In the genomic region with DNA sequence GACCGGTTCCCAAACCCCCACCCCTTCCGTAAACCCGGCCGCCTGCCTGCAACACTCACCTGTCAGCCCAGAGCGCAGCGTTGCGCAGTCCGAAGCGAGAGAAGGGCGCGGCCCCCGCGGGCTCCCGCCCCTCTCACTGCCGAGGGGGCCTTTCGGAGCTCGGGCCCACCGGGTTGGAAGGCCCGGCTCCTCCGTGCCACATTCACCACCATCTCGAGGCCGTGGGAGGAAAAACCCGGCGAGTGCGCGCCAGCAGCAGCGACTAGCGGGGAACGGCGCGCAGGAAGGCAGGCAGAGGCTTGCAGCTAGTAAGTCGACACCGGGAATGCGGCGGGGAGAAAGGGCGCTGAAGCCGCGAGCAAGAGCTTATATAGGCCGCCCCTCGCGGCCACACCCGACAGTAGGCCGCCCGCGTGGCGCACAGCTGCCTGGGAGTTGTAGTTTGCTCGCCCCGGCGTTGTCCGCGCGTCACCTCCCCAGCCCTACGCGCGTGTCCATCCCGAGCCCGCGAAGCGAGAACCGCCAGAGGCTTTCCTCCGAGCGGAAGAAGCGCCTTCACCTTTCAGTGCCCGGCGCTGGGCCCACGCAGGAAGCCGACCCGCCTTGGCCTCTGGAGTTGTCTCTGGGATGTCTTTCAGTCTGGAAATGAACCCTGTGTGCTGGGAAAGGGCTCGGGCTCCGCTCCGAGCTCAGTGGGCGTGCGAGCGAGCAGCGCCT, we compare ENCODE assay signal across 8 cellular contexts. TPM values are rescaled to one million over a fixed set of nuclear protein-coding genes. Genes with fewer than 3 reads are reported as not detected.
DNase-seq lines count a peak whose midpoint lies in the region; TF ChIP-seq lines count a peak whose summit lies in the region.

No MANE protein-coding gene starts in this region.

- H3K36me3 ChIP-seq in GM06990 (ENCODE audit: control insufficient read depth, insufficient read depth, low read length) (peaks cover 17% of the 10 kb centered on the region), thymus (ENCODE audit: control insufficient read depth, insufficient read depth) (peaks cover 19% of the 10 kb centered on the region)

- no peaks in the 10 kb centered on the region for H3K9me3 Mint-ChIP-seq in activated naive CD4-positive, alpha-beta T cell treated with anti-CD3 and anti-CD28 coated beads, Interleukin-2, amount 50 U/mL, for 24 hours
- H3K9me3 Mint-ChIP-seq in osteocyte (ENCODE audit: unreplicated experiment), result no peaks in the 10 kb centered on the region

- no peaks in the 10 kb centered on the region for H3K9me3 ChIP-seq in thymus (ENCODE audit: control insufficient read depth)

- peak overlapping the region; percentile 97 for H3K27ac Mint-ChIP-seq in activated naive CD4-positive, alpha-beta T cell treated with anti-CD3 and anti-CD28 coated beads, Interleukin-2, amount 50 U/mL, for 24 hours
- H3K27ac Mint-ChIP-seq in osteocyte (ENCODE audit: unreplicated experiment), result peak overlapping the region; percentile 88

- no peaks in the 10 kb centered on the region for H3K27me3 Mint-ChIP-seq in activated naive CD4-positive, alpha-beta T cell treated with anti-CD3 and anti-CD28 coated beads, Interleukin-2, amount 50 U/mL, for 24 hours
- no peaks in the 10 kb centered on the region for H3K27me3 Mint-ChIP-seq in osteocyte (ENCODE audit: unreplicated experiment)

- peaks cover 5% of the 10 kb centered on the region for H3K4me1 ChIP-seq in thymus (ENCODE audit: control insufficient read depth, insufficient read depth, low read length)

- no peaks in the 10 kb centered on the region for H3K27me3 ChIP-seq in GM06990 (replicated peaks; ENCODE audit: control insufficient read depth, insufficient read depth, low read length)
- no peaks in the 10 kb centered on the region for H3K27me3 ChIP-seq in thymus (ENCODE audit: control insufficient read depth, insufficient read depth)

- POLR2A ChIA-PET in HEK293T (lab: Yijun Ruan, JAX), result interaction anchor here (0.6 to 4.1 kb wide), 57 partner anchors 9 to 704 kb away, joined by 3 to 92 read pairs (median 5); a partner anchor contains a TSS

- H3K4me3 Mint-ChIP-seq in activated naive CD4-positive, alpha-beta T cell treated with anti-CD3 and anti-CD28 coated beads, Interleukin-2, amount 50 U/mL, for 24 hours, result peak overlapping the region; percentile 98
- H3K4me3 Mint-ChIP-seq in osteocyte (ENCODE audit: unreplicated experiment), result peak overlapping the region; percentile 90

- peak overlapping the region; percentile 89 for H3K27ac ChIP-seq in thymus (ENCODE audit: low read depth)

- peaks cover 26% of the 10 kb centered on the region for H3K4me1 Mint-ChIP-seq in activated naive CD4-positive, alpha-beta T cell treated with anti-CD3 and anti-CD28 coated beads, Interleukin-2, amount 50 U/mL, for 24 hours
- peaks cover 25% of the 10 kb centered on the region for H3K4me1 Mint-ChIP-seq in osteocyte (ENCODE audit: unreplicated experiment)

- H3K36me3 Mint-ChIP-seq in activated naive CD4-positive, alpha-beta T cell treated with anti-CD3 and anti-CD28 coated beads, Interleukin-2, amount 50 U/mL, for 24 hours, result peaks cover 25% of the 10 kb centered on the region
- peaks cover 23% of the 10 kb centered on the region for H3K36me3 Mint-ChIP-seq in osteocyte (ENCODE audit: unreplicated experiment)

- WGBS in thymus, result under 1% methylated on average over 75 of the region's 75 CpGs

- DNase-seq in GM06990 (ENCODE audit: extremely low read depth, insufficient read length) (peak; percentile 99), HEK293T (ENCODE audit: extremely low spot score) (peak; percentile 100), MV-4-11 (lab: John Stamatoyannopoulos, UW) (peak; percentile 94), SK-N-DZ (ENCODE audit: low spot score) (peak; percentile 94), glomerular visceral epithelial cell (ENCODE audit: extremely low spot score) (peak; percentile 98), osteocyte (ENCODE audit: extremely low spot score, unreplicated experiment) (peak; percentile 98)

- peak overlapping the region; percentile 70 for H3K4me3 ChIP-seq in GM06990 (replicated peaks; ENCODE audit: low read depth, low read length)
- peak overlapping the region; percentile 72 for H3K4me3 ChIP-seq in thymus (ENCODE audit: low read length)

- no peak for TF ChIP-seq CTCF in GM06990 (IDR thresholded peaks at IDR 0.05; ENCODE audit: insufficient read depth, low read length, poor library complexity, severe bottlenecking)
- peak; percentile 15 for TF ChIP-seq CTCF in osteocyte (IDR thresholded peaks at IDR 0.05)

- CTCF ChIA-PET in HEK293T (lab: Yijun Ruan, JAX), result interaction anchor here (0.9 to 1.3 kb wide), 5 partner anchors 9 to 333 kb away, joined by 3 to 5 read pairs (median 4); no protein-coding TSS in a partner anchor

TF ChIP-seq in HEK293T, 16 proteins besides CTCF, POLR2A, EP300 and RAD21:
- TF ChIP-seq FOXA1 (IDR thresholded peaks at IDR 0.05) (no peak), FOXM1 (IDR thresholded peaks at IDR 0.05; ENCODE audit: borderline replicate concordance) (peak; percentile 44; the same call in 1 of the 2 replicates), ZNF384 (IDR thresholded peaks at IDR 0.05) (no peak), LEF1 (IDR thresholded peaks at IDR 0.05; ENCODE audit: borderline replicate concordance) (no peak), NFRKB (IDR thresholded peaks at IDR 0.05) (no peak), SUZ12 (IDR thresholded peaks at IDR 0.05) (no peak), ELF4 (IDR thresholded peaks at IDR 0.05) (peak; percentile 99), TARDBP (IDR thresholded peaks at IDR 0.05) (peak; percentile 88), ARNT (IDR thresholded peaks at IDR 0.05) (no peak; the same call in 1 of the 2 replicates), L3MBTL2 (conservative IDR thresholded peaks at IDR 0.05) (peak; percentile 97), CTBP1 (IDR thresholded peaks at IDR 0.05; ENCODE audit: borderline replicate concordance) (peak; percentile 43; the same call in 1 of the 2 replicates), HDGF (IDR thresholded peaks at IDR 0.05; ENCODE audit: borderline replicate concordance) (no peak; the same call in 1 of the 2 replicates), BHLHE40 (IDR thresholded peaks at IDR 0.05; ENCODE audit: borderline replicate concordance) (no peak)
- TF ChIP-seq, protein P1, sequence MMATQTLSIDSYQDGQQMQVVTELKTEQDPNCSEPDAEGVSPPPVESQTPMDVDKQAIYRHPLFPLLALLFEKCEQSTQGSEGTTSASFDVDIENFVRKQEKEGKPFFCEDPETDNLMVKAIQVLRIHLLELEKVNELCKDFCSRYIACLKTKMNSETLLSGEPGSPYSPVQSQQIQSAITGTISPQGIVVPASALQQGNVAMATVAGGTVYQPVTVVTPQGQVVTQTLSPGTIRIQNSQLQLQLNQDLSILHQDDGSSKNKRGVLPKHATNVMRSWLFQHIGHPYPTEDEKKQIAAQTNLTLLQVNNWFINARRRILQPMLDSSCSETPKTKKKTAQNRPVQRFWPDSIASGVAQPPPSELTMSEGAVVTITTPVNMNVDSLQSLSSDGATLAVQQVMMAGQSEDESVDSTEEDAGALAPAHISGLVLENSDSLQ (IDR thresholded peaks at IDR 0.05), result no peak
TF ChIP-seq in HEK293T: peak in this region for 5.

RNA-seq across cellular contexts. Expression of a gene that starts 10.4 kb away (rescaled TPM):
- 5.1 and 5.3 TPM in 2 replicates for polyA plus RNA-seq in SK-N-DZ (2014; cell fraction: cytosol; rRNA removed)
- polyA plus RNA-seq in SK-N-DZ (2014; cell fraction: nucleus; rRNA removed), result 0.23 and 0.59 TPM in 2 replicates
- 0.56 and 1.6 TPM in 2 replicates for total RNA-seq in osteocyte
- polyA plus RNA-seq in thymus, result 18.6 TPM

RNA-seq across cellular contexts. Expression of a gene that starts 28.8 kb away (rescaled TPM):
- polyA plus RNA-seq in SK-N-DZ (2014; cell fraction: cytosol; rRNA removed), result 22.1 and 27.9 TPM in 2 replicates
- polyA plus RNA-seq in SK-N-DZ (2014; cell fraction: nucleus; rRNA removed), result 22.1 and 34.6 TPM in 2 replicates
- 21.2 and 23.3 TPM in 2 replicates for total RNA-seq in osteocyte
- polyA plus RNA-seq in thymus, result 38.6 TPM

Comparison
In these comparisons a context has a peak if more than half of its experiments do, and no peak if none do; other contexts are left out.
1. Peak in every context shown above with its lines: DNase-seq, H3K4me3 ChIP-seq and H3K27ac ChIP-seq.